Comparison of ENCODE assay signal across 1 cellular context in genomic region chr5:11719888-11720481, GRCh38.
TF ChIP-seq lines count a peak whose summit lies in the region.

No MANE protein-coding gene starts in this region.

TF ChIP-seq in liver, 16 proteins besides CTCF, POLR2A, EP300 and RAD21 (continued from another document):
- TF ChIP-seq REST (IDR thresholded peaks at IDR 0.05) (no peak), FOXA2 (IDR thresholded peaks at IDR 0.05) (no peak)
